Comparison of ENCODE assay signal across 9 cellular contexts in the genomic region with DNA sequence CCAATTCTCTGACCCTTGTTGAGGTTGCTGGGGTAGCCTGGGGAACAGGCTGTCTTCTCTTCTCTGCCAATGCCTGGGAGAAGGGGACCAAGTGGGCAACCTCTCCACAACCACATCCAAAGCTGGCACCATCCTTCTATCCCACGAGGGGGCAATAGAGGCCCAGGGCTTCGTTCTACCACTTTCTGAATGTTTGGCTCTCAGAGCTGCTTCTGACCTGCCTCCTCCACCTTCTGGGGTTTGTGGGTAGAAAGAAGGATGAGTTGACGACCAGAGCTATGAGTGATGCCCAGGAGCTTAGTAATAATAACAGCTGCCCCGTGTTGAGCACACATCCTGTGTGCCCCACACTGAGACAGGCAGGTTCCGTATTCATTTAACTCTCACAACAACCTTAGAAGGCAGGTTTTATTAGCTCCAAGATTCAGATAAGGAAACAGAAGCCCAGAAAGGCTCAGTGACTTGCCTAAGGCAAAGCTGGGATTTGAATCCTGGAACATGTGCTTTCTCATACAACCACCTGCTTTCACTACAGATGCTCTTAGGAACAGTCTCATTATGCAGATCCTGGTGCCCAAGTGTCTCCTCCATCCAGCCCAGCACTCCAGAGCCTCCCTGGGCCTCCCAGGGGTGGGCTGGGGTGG. TPM values are rescaled to one million over a fixed set of nuclear protein-coding genes. Genes with fewer than 3 reads are reported as not detected.
DNase-seq lines count a peak whose midpoint lies in the region; ATAC-seq, FAIRE-seq and TF ChIP-seq lines count a peak whose summit lies in the region.
"Had no signal": no experiment of that assay in that cellular context is flagged by ENCODE, and none has a peak within 500 bp of the region (broad histone marks: within the 10 kb centered on the region; RNA-seq: fewer than 3 reads in every experiment).

No MANE protein-coding gene starts in this region.

- peaks cover 6% of the 10 kb centered on the region for H3K36me3 Mint-ChIP-seq in activated naive CD4-positive, alpha-beta T cell treated with anti-CD3 and anti-CD28 coated beads for 36 hours (ENCODE audit: low read depth)

- peak; percentile 66 to 70 for ATAC-seq in left cardiac atrium

- peak; percentile 93 for FAIRE-seq in GM18507 (lab: Jason Lieb, UNC)

- no peak overlapping the region for H3K27ac ChIP-seq in RWPE1

- CTCF ChIA-PET in RWPE1 (lab: Yijun Ruan, JAX) = interaction anchor here (0.5 to 1.6 kb wide), 26 partner anchors 8 to 733 kb away, joined by 3 to 37 read pairs (median 4); partner anchors contain the start of genes RNF43, SUPT4H1 and TSPOAP1
- CTCF ChIA-PET in activated naive CD4-positive, alpha-beta T cell treated with anti-CD3 and anti-CD28 coated beads for 36 hours (lab: Charles Lee) = interaction anchor here (0.6 to 5.5 kb wide), 50 partner anchors 9 to 1188 kb away, joined by 3 to 92 read pairs (median 6); partner anchors contain the start of genes HSF5, MTMR4, RNF43 and SUPT4H1

- POLR2A ChIA-PET in RWPE1 (lab: Yijun Ruan, JAX; ENCODE audit: low non-redundant PET) = no interaction called here

- no peak for DNase-seq in AG09319 (ENCODE audit: extremely low read depth, low read depth)
- peak; percentile 63 for DNase-seq in GM18507 (ENCODE audit: extremely low spot score, insufficient read length, low read depth)
- DNase-seq in HS-5 (ENCODE audit: low read depth) = peak; percentile 9
- DNase-seq in RWPE1 (ENCODE audit: low spot score) = peak; percentile 75
- DNase-seq in activated naive CD4-positive, alpha-beta T cell treated with anti-CD3 and anti-CD28 coated beads for 36 hours = peak; percentile 88
- DNase-seq in left cardiac atrium = peak; percentile 29
- DNase-seq in stimulated activated CD4-positive, alpha-beta T cell treated with anti-CD3 and anti-CD28 coated beads, Interleukin-15, amount 100 ng/mL, for 24 hours = peak; percentile 80
- DNase-seq in cortex of kidney (lab: John Stamatoyannopoulos, UW) = no peak

- TF ChIP-seq CTCF in AG09319 (IDR thresholded peaks at IDR 0.05; ENCODE audit: low read depth, low read length) (peak; percentile 60), RWPE1 (conservative IDR thresholded peaks at IDR 0.05; ENCODE audit: low read depth) (peak; percentile 75)

- H3K4me1 Mint-ChIP-seq in activated naive CD4-positive, alpha-beta T cell treated with anti-CD3 and anti-CD28 coated beads for 36 hours (ENCODE audit: low read depth) = peaks cover 11% of the 10 kb centered on the region

- peak overlapping the region; percentile 81 for H3K27ac Mint-ChIP-seq in activated naive CD4-positive, alpha-beta T cell treated with anti-CD3 and anti-CD28 coated beads for 36 hours

- intact Hi-C loops in activated naive CD4-positive, alpha-beta T cell treated with anti-CD3 and anti-CD28 coated beads for 36 hours (cut with micrococcal nuclease) = loop anchor here (1.0 to 2.0 kb wide), 8 partner anchors 12 to 201 kb away; partner anchors contain the start of genes RNF43 and SUPT4H1
- intact Hi-C loops in left cardiac atrium (cut with DNase I) = loop anchor here in 1 of 2 donors (5.0 kb wide), 1 partner anchor 130 kb away; no protein-coding TSS in a partner anchor

- no peak overlapping the region for H3K4me3 Mint-ChIP-seq in activated naive CD4-positive, alpha-beta T cell treated with anti-CD3 and anti-CD28 coated beads for 36 hours

- no peaks in the 10 kb centered on the region for H3K9me3 Mint-ChIP-seq in activated naive CD4-positive, alpha-beta T cell treated with anti-CD3 and anti-CD28 coated beads for 36 hours

- H3K27me3 Mint-ChIP-seq in activated naive CD4-positive, alpha-beta T cell treated with anti-CD3 and anti-CD28 coated beads for 36 hours (ENCODE audit: low read depth) = no peaks in the 10 kb centered on the region

RNA-seq across cellular contexts. Expression of gene TSPOAP1, which starts 11.1 kb away (rescaled TPM):
- total RNA-seq in activated naive CD4-positive, alpha-beta T cell treated with anti-CD3 and anti-CD28 coated beads for 36 hours = 10 to 100 TPM; 18.5 to 20.0 TPM
- 1 to 10 TPM; 8.8 to 9.0 TPM for total RNA-seq in left cardiac atrium
- total RNA-seq: pulmonary artery endothelial cell had no signal

RNA-seq across cellular contexts. Expression of gene SUPT4H1, which starts 34.5 kb away (rescaled TPM):
- total RNA-seq in activated naive CD4-positive, alpha-beta T cell treated with anti-CD3 and anti-CD28 coated beads for 36 hours = 10 to 100 TPM; 76.6 to 76.9 TPM
- total RNA-seq in left cardiac atrium = 10 to 100 TPM; 49.4 to 60.6 TPM

RNA-seq across cellular contexts. Expression of gene MPO, which starts 36.8 kb away (rescaled TPM):
- not detected for total RNA-seq in activated naive CD4-positive, alpha-beta T cell treated with anti-CD3 and anti-CD28 coated beads for 36 hours
- under 1 TPM; 0.24 to 0.32 TPM for total RNA-seq in left cardiac atrium

Comparison
In these comparisons a context has a peak if more than half of its experiments do, and no peak if none do; other contexts are left out.
1. DNase-seq: peak in GM18507 (single experiment), HS-5 (single experiment), RWPE1 (single experiment), activated naive CD4-positive, alpha-beta T cell treated with anti-CD3 and anti-CD28 coated beads for 36 hours (single experiment), left cardiac atrium (single experiment) and stimulated activated CD4-positive, alpha-beta T cell treated with anti-CD3 and anti-CD28 coated beads, Interleukin-15, amount 100 ng/mL, for 24 hours (single experiment); none in AG09319 (single experiment) and cortex of kidney (single experiment).